Comparison of ENCODE assay signal across 1 cellular context in the genomic region with DNA sequence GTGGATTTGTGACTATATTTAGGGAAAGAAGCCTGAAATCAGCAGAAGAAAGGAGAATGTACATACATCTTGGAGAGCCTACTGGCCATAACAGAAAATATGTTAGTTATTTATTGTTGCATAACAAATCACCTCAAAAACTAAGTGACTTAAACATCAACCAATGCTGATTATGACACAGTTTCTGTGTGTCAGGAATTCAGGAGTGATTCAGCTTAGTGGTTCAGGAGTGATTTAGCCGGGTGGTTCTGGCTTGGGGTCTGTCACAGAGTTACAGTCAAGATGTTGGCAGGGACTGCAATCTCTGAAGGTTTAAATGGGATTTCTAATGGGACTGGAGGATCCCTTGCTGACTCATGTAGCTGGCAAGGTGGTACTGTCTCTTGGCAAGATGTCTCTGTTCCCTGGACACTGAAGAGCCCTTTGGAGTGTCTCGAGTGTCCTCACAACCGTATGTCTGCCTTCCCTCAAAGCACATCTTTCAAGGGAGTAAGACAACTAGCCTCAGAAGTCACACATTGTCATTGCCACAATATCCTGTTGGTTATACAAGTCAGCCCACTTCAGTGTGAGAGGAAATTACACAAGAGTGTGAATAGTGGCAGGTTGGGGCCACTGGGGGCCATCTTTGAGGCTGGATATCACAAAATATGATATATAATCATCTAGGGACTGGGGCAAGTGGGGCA.
TF ChIP-seq lines count a peak whose summit lies in the region.

No MANE protein-coding gene starts in this region.

TF ChIP-seq in GM23338, 12 proteins besides CTCF, POLR2A, EP300 and RAD21 (continued from another document):
- TF ChIP-seq, protein P1, sequence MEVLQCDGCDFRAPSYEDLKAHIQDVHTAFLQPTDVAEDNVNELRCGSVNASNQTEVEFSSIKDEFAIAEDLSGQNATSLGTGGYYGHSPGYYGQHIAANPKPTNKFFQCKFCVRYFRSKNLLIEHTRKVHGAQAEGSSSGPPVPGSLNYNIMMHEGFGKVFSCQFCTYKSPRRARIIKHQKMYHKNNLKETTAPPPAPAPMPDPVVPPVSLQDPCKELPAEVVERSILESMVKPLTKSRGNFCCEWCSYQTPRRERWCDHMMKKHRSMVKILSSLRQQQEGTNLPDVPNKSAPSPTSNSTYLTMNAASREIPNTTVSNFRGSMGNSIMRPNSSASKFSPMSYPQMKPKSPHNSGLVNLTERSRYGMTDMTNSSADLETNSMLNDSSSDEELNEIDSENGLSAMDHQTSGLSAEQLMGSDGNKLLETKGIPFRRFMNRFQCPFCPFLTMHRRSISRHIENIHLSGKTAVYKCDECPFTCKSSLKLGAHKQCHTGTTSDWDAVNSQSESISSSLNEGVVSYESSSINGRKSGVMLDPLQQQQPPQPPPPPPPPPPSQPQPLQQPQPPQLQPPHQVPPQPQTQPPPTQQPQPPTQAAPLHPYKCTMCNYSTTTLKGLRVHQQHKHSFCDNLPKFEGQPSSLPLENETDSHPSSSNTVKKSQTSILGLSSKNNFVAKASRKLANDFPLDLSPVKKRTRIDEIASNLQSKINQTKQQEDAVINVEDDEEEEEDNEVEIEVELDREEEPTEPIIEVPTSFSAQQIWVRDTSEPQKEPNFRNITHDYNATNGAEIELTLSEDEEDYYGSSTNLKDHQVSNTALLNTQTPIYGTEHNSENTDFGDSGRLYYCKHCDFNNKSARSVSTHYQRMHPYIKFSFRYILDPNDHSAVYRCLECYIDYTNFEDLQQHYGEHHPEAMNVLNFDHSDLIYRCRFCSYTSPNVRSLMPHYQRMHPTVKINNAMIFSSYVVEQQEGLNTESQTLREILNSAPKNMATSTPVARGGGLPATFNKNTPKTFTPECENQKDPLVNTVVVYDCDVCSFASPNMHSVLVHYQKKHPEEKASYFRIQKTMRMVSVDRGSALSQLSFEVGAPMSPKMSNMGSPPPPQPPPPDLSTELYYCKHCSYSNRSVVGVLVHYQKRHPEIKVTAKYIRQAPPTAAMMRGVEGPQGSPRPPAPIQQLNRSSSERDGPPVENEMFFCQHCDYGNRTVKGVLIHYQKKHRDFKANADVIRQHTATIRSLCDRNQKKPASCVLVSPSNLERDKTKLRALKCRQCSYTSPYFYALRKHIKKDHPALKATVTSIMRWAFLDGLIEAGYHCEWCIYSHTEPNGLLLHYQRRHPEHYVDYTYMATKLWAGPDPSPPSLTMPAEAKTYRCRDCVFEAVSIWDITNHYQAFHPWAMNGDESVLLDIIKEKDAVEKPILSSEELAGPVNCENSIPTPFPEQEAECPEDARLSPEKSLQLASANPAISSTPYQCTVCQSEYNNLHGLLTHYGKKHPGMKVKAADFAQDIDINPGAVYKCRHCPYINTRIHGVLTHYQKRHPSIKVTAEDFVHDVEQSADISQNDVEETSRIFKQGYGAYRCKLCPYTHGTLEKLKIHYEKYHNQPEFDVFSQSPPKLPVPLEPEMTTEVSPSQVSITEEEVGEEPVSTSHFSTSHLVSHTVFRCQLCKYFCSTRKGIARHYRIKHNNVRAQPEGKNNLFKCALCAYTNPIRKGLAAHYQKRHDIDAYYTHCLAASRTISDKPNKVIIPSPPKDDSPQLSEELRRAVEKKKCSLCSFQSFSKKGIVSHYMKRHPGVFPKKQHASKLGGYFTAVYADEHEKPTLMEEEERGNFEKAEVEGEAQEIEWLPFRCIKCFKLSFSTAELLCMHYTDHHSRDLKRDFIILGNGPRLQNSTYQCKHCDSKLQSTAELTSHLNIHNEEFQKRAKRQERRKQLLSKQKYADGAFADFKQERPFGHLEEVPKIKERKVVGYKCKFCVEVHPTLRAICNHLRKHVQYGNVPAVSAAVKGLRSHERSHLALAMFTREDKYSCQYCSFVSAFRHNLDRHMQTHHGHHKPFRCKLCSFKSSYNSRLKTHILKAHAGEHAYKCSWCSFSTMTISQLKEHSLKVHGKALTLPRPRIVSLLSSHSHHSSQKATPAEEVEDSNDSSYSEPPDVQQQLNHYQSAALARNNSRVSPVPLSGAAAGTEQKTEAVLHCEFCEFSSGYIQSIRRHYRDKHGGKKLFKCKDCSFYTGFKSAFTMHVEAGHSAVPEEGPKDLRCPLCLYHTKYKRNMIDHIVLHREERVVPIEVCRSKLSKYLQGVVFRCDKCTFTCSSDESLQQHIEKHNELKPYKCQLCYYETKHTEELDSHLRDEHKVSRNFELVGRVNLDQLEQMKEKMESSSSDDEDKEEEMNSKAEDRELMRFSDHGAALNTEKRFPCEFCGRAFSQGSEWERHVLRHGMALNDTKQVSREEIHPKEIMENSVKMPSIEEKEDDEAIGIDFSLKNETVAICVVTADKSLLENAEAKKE (CRISPR knock-in tag; IDR thresholded peaks at IDR 0.05): no peak
- no peak for TF ChIP-seq CREB1 (CRISPR knock-in tag; IDR thresholded peaks at IDR 0.05; ENCODE audit: low read depth)
- TF ChIP-seq, protein P2, sequence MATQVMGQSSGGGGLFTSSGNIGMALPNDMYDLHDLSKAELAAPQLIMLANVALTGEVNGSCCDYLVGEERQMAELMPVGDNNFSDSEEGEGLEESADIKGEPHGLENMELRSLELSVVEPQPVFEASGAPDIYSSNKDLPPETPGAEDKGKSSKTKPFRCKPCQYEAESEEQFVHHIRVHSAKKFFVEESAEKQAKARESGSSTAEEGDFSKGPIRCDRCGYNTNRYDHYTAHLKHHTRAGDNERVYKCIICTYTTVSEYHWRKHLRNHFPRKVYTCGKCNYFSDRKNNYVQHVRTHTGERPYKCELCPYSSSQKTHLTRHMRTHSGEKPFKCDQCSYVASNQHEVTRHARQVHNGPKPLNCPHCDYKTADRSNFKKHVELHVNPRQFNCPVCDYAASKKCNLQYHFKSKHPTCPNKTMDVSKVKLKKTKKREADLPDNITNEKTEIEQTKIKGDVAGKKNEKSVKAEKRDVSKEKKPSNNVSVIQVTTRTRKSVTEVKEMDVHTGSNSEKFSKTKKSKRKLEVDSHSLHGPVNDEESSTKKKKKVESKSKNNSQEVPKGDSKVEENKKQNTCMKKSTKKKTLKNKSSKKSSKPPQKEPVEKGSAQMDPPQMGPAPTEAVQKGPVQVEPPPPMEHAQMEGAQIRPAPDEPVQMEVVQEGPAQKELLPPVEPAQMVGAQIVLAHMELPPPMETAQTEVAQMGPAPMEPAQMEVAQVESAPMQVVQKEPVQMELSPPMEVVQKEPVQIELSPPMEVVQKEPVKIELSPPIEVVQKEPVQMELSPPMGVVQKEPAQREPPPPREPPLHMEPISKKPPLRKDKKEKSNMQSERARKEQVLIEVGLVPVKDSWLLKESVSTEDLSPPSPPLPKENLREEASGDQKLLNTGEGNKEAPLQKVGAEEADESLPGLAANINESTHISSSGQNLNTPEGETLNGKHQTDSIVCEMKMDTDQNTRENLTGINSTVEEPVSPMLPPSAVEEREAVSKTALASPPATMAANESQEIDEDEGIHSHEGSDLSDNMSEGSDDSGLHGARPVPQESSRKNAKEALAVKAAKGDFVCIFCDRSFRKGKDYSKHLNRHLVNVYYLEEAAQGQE (IDR thresholded peaks at IDR 0.05; ENCODE audit: unreplicated experiment): no peak
- no peak for TF ChIP-seq ZNF331 (CRISPR knock-in tag; IDR thresholded peaks at IDR 0.05; ENCODE audit: low read depth)
- no peak for TF ChIP-seq JUNB (IDR thresholded peaks at IDR 0.05; ENCODE audit: unreplicated experiment)
- TF ChIP-seq EZH2 (IDR thresholded peaks at IDR 0.05; ENCODE audit: low read depth, unreplicated experiment): no peak
- TF ChIP-seq, protein P3, sequence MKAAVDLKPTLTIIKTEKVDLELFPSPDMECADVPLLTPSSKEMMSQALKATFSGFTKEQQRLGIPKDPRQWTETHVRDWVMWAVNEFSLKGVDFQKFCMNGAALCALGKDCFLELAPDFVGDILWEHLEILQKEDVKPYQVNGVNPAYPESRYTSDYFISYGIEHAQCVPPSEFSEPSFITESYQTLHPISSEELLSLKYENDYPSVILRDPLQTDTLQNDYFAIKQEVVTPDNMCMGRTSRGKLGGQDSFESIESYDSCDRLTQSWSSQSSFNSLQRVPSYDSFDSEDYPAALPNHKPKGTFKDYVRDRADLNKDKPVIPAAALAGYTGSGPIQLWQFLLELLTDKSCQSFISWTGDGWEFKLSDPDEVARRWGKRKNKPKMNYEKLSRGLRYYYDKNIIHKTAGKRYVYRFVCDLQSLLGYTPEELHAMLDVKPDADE (IDR thresholded peaks at IDR 0.05): no peak
- no peak for TF ChIP-seq EZH2phosphoT487 (IDR thresholded peaks at IDR 0.05; ENCODE audit: unreplicated experiment)
- no peak for TF ChIP-seq POLR2AphosphoS5 (IDR thresholded peaks at IDR 0.05; ENCODE audit: low read depth)
